ENCODE assay signal across 8 cellular contexts in the genomic region with DNA sequence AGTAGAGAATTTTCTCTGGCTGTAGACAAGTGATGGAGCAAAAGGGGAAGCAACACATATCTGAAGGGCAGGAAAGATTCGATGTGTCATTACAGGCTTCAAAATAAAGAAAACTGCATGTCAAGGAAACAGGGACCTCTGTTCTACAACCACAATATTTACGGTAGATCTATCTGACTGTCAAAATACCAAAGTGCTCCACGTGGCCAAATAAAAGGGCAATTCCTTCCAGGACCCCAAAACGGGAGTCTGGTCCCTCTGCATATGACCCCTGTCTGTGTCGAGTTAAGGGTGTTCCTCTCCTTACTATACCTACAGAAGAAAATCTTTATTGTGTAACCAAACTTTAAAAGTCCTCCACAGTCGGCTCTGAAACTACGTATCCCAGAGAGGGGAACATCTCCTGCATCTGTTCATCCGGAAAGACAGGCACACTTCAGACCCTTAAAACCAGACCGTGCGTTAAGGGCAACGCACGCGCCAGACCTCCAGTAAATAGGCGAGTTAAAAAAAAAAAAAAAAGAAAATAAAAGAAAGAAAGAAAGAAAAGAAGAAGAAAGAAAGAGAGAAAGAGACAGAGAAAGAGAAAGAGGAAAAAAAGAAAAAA. TPM values are rescaled to one million over a fixed set of nuclear protein-coding genes. Genes with fewer than 3 reads are reported as not detected.
DNase-seq lines count a peak whose midpoint lies in the region; ATAC-seq and TF ChIP-seq lines count a peak whose summit lies in the region.

No MANE protein-coding gene starts in this region.

- TF ChIP-seq CTCF in progenitor cell of endocrine pancreas (IDR thresholded peaks at IDR 0.05; ENCODE audit: unreplicated experiment), result no peak

- H3K4me1 Mint-ChIP-seq in progenitor cell of endocrine pancreas (ENCODE audit: low read depth), result peaks cover 10% of the 10 kb centered on the region

- H3K27me3 Mint-ChIP-seq in progenitor cell of endocrine pancreas, result no peaks in the 10 kb centered on the region

- ATAC-seq in HG02798 (IDR thresholded peaks at IDR 0.05; ENCODE audit: poor library complexity, unreplicated experiment), result no peak

- peaks cover 3% of the 10 kb centered on the region for H3K9me3 Mint-ChIP-seq in progenitor cell of endocrine pancreas (ENCODE audit: low read depth)

- peaks cover 7% of the 10 kb centered on the region for H3K36me3 Mint-ChIP-seq in progenitor cell of endocrine pancreas (ENCODE audit: insufficient read depth)

- TF ChIP-seq POLR2A in erythroblast (IDR thresholded peaks at IDR 0.05; ENCODE audit: low read length), result no peak

- peak overlapping the region; percentile 94 for H3K4me3 Mint-ChIP-seq in progenitor cell of endocrine pancreas (ENCODE audit: low read depth)

- peak overlapping the region; percentile 84 for H3K27ac Mint-ChIP-seq in progenitor cell of endocrine pancreas

- DNase-seq in SKM-1 treated with dmso at 0.1 percent for 144 hours (lab: John Stamatoyannopoulos, UW; ENCODE audit: unreplicated experiment), result peak; percentile 13
- no peak for DNase-seq in SKM-1 (lab: John Stamatoyannopoulos, UW; ENCODE audit: unreplicated experiment)
- DNase-seq in SIG-M5 (lab: John Stamatoyannopoulos, UW), result peak; percentile 20
- DNase-seq in erythroblast (lab: John Stamatoyannopoulos, UW), result peak; percentile 52
- DNase-seq in progenitor cell of endocrine pancreas (ENCODE audit: low spot score, unreplicated experiment), result no peak
- DNase-seq in NCI-H1092 treated with DMSO at 0.1 percent for 48 hours (lab: John Stamatoyannopoulos, UW), result no peak
- DNase-seq in NCI-H1048 (lab: John Stamatoyannopoulos, UW), result no peak

RNA-seq across cellular contexts. Expression of a gene that starts 0.8 kb away (rescaled TPM):
- total RNA-seq in progenitor cell of endocrine pancreas, result 142 and 146 TPM in 2 replicates

RNA-seq across cellular contexts. Expression of a gene that starts 47.1 kb away (rescaled TPM):
- total RNA-seq in progenitor cell of endocrine pancreas, result 2.2 and 2.3 TPM in 2 replicates

Comparison
In these comparisons a context has a peak if more than half of its experiments do, and no peak if none do; other contexts are left out.
1. DNase-seq: peak in SKM-1 treated with dmso at 0.1 percent for 144 hours (single experiment), SIG-M5 (single experiment) and erythroblast (2 of 2); none in SKM-1 (single experiment), progenitor cell of endocrine pancreas (single experiment), NCI-H1092 treated with DMSO at 0.1 percent for 48 hours (single experiment) and NCI-H1048 (single experiment).